Comparison of ENCODE assay signal across 10 cellular contexts in the genomic region with DNA sequence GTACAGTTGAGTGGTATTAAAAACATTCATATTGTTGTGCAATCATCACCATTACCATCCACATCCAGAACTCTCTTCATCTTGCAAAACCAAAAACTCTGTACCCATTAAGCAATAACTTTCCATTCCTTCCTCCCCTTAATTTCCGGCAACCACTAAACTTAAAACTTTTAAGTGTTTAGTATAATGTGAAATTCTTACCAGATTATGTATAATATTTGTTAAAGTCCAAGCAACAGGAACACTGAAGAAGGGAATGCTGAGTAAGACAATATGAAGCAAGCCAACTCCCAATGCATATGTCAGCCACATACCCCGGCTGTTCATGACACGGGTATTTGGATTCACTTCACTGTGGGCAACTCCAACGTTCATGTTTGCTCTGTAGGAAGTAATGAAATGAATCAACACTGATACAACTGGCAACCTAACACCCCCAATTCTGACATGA. TPM values are rescaled to one million over a fixed set of nuclear protein-coding genes. Genes with fewer than 3 reads are reported as not detected.
DNase-seq lines count a peak whose midpoint lies in the region; ATAC-seq, FAIRE-seq and TF ChIP-seq lines count a peak whose summit lies in the region.
"Had no signal": no experiment of that assay in that cellular context is flagged by ENCODE, and none has a peak within 500 bp of the region (broad histone marks: within the 10 kb centered on the region; RNA-seq: fewer than 3 reads in every experiment).

No MANE protein-coding gene starts in this region.

- DNase-seq in CD4-positive, alpha-beta T cell, result no peak
- DNase-seq in MG63 (peak; percentile 9), astrocyte (ENCODE audit: low read depth) (peak; percentile 14), mesothelial cell of epicardium (ENCODE audit: low spot score in 2 of 2, unreplicated experiment in 2 of 2) (no peak), SW 1271 (lab: John Stamatoyannopoulos, UW) (no peak), NCI-H2171 (lab: John Stamatoyannopoulos, UW) (no peak)
- no peak for DNase-seq in activated CD8-positive, alpha-beta memory T cell treated with anti-CD3 and anti-CD28 coated beads, Interleukin-2, amount 50 U/mL, for 48 hours
- DNase-seq: NCI-H510A; stimulated activated CD4-positive, alpha-beta T cell treated with anti-CD3 and anti-CD28 coated beads, Interleukin-4, amount 100 ng/mL, for 4 hours had no signal

- H2AFZ ChIP-seq in astrocyte (ENCODE audit: low read depth, low read length), result no peak overlapping the region

- peak overlapping the region; percentile 90 for H3K4me3 ChIP-seq in MG63
- peak overlapping the region; percentile 31 for H3K4me3 ChIP-seq in astrocyte (ENCODE audit: insufficient read depth, low read depth, low read length)

- peaks cover 80% of the 10 kb centered on the region for H3K79me2 ChIP-seq in astrocyte (ENCODE audit: insufficient read depth, low read length)

- H3K27ac Mint-ChIP-seq in CD4-positive, alpha-beta T cell, result peak overlapping the region; percentile 99
- peak overlapping the region; percentile 64 for H3K27ac Mint-ChIP-seq in astrocyte (ENCODE audit: unreplicated experiment)
- H3K27ac Mint-ChIP-seq in mesothelial cell of epicardium, result peak overlapping the region; percentile 19

- ATAC-seq in CD4-positive, alpha-beta T cell (ENCODE audit: poor library complexity), result no peak
- no peak for ATAC-seq in HG02678 (IDR thresholded peaks at IDR 0.05; ENCODE audit: unreplicated experiment)

- peaks cover 62% of the 10 kb centered on the region for H3K4me1 Mint-ChIP-seq in CD4-positive, alpha-beta T cell (ENCODE audit: low read depth)
- peaks cover 21% of the 10 kb centered on the region for H3K4me1 Mint-ChIP-seq in astrocyte (ENCODE audit: low read depth, unreplicated experiment)
- peaks cover 33% of the 10 kb centered on the region for H3K4me1 Mint-ChIP-seq in mesothelial cell of epicardium

- no peaks in the 10 kb centered on the region for H3K9me3 ChIP-seq in CD4-positive, alpha-beta T cell (ENCODE audit: control insufficient read depth, low read length)
- H3K9me3 ChIP-seq in MG63 (no peaks in the 10 kb centered on the region), astrocyte (ENCODE audit: insufficient read depth, low read depth, low read length) (no peaks in the 10 kb centered on the region)

- H3K4me1 ChIP-seq in astrocyte (ENCODE audit: insufficient read depth, low read length), result peaks cover 7% of the 10 kb centered on the region

- peak overlapping the region; percentile 99 for H3K4me3 Mint-ChIP-seq in CD4-positive, alpha-beta T cell
- H3K4me3 Mint-ChIP-seq in astrocyte (ENCODE audit: unreplicated experiment) (peak overlapping the region; percentile 95), mesothelial cell of epicardium (peak overlapping the region; percentile 91)

- POLR2A ChIA-PET in CD4-positive, alpha-beta T cell (lab: Charles Lee), result interaction anchor here (4.2 kb wide), 1 partner anchor 20 kb away, joined by 96 read pairs; a partner anchor contains a TSS

- H3K36me3 Mint-ChIP-seq in CD4-positive, alpha-beta T cell (ENCODE audit: low read depth), result peaks cover 79% of the 10 kb centered on the region
- H3K36me3 Mint-ChIP-seq in astrocyte (ENCODE audit: low read depth, unreplicated experiment), result peaks cover 14% of the 10 kb centered on the region
- H3K36me3 Mint-ChIP-seq in mesothelial cell of epicardium, result peaks cover 25% of the 10 kb centered on the region

- CTCF ChIA-PET in CD4-positive, alpha-beta T cell (lab: Charles Lee), result no interaction called here

- TF ChIP-seq CTCF in CD4-positive, alpha-beta T cell (IDR thresholded peaks at IDR 0.05), result no peak
- no peak for TF ChIP-seq CTCF in astrocyte (IDR thresholded peaks at IDR 0.05; ENCODE audit: insufficient read depth, low read depth, low read length)
- TF ChIP-seq CTCF in mesothelial cell of epicardium (IDR thresholded peaks at IDR 0.05; ENCODE audit: unreplicated experiment), result no peak

- H3K36me3 ChIP-seq in MG63, result peaks cover 81% of the 10 kb centered on the region
- H3K36me3 ChIP-seq in astrocyte (ENCODE audit: insufficient read depth, low read length), result peaks cover 16% of the 10 kb centered on the region

- peak overlapping the region; percentile 90 for H3K4me2 ChIP-seq in astrocyte (ENCODE audit: low read length)

- H3K9ac ChIP-seq in astrocyte (ENCODE audit: low read length), result peak overlapping the region; percentile 93

- intact Hi-C loops in CD4-positive, alpha-beta T cell (cut with DNase I, micrococcal nuclease), result loop anchor here (2.0 to 10.0 kb wide), 9 partner anchors 17 to 1233 kb away; a partner anchor contains a TSS

- H3K27me3 ChIP-seq in CD4-positive, alpha-beta T cell (ENCODE audit: control insufficient read depth, insufficient read depth, low read length), result no peaks in the 10 kb centered on the region
- H3K27me3 ChIP-seq in MG63 (no peaks in the 10 kb centered on the region), astrocyte (ENCODE audit: insufficient read depth, low read length) (no peaks in the 10 kb centered on the region)

- no peak overlapping the region for H3K27ac ChIP-seq in CD4-positive, alpha-beta T cell (ENCODE audit: low read depth, low read length)
- peak overlapping the region; percentile 95 for H3K27ac ChIP-seq in astrocyte (ENCODE audit: low read depth, low read length)

- H3K27me3 Mint-ChIP-seq in CD4-positive, alpha-beta T cell, result no peaks in the 10 kb centered on the region
- H3K27me3 Mint-ChIP-seq in astrocyte (ENCODE audit: low read depth, unreplicated experiment), result no peaks in the 10 kb centered on the region
- H3K27me3 Mint-ChIP-seq in mesothelial cell of epicardium (ENCODE audit: low read depth), result no peaks in the 10 kb centered on the region

- no peak for FAIRE-seq in astrocyte (lab: Jason Lieb, UNC)

- H4K20me1 ChIP-seq in astrocyte (ENCODE audit: insufficient read depth, low read length), result peaks cover 8% of the 10 kb centered on the region

- H3K9me3 Mint-ChIP-seq in CD4-positive, alpha-beta T cell, result no peaks in the 10 kb centered on the region
- no peaks in the 10 kb centered on the region for H3K9me3 Mint-ChIP-seq in astrocyte (ENCODE audit: unreplicated experiment)
- no peaks in the 10 kb centered on the region for H3K9me3 Mint-ChIP-seq in mesothelial cell of epicardium

RNA-seq across cellular contexts. Expression of a gene that starts 1.9 kb away (rescaled TPM):
- 100 to 1,000 TPM; 104 to 106 TPM for total RNA-seq in CD4-positive, alpha-beta T cell
- total RNA-seq in MG63 (2014; rRNA removed; shearing (Covaris generic); ENCODE audit: low replicate concordance), result 63.5 and 98.7 TPM in 2 replicates
- total RNA-seq in astrocyte (47.5 and 49.3 TPM in 2 replicates), mesothelial cell of epicardium (67.8 to 84.7 TPM (median 73.3 TPM) in 3 replicates)

RNA-seq across cellular contexts. Expression of a gene that starts 2.0 kb away (rescaled TPM):
- 1 to 10 TPM; 9.6 to 9.8 TPM for total RNA-seq in CD4-positive, alpha-beta T cell
- 23.9 and 35.5 TPM in 2 replicates for total RNA-seq in MG63 (2014; rRNA removed; shearing (Covaris generic); ENCODE audit: low replicate concordance)
- 17.9 and 27.5 TPM in 2 replicates for total RNA-seq in astrocyte
- 50.3 to 50.5 TPM (median 50.3 TPM) in 3 replicates for total RNA-seq in mesothelial cell of epicardium

RNA-seq across cellular contexts. Expression of a gene that starts 19.7 kb away (rescaled TPM):
- total RNA-seq in CD4-positive, alpha-beta T cell, result 1 to 10 TPM; 3.3 to 3.7 TPM
- 8.9 and 12.0 TPM in 2 replicates for total RNA-seq in MG63 (2014; rRNA removed; shearing (Covaris generic); ENCODE audit: low replicate concordance)
- total RNA-seq in astrocyte (3.0 and 4.1 TPM in 2 replicates), mesothelial cell of epicardium (10.7 to 11.3 TPM (median 10.9 TPM) in 3 replicates)

Comparison
In these comparisons a context has a peak if more than half of its experiments do, and no peak if none do; other contexts are left out.
1. DNase-seq: peak in MG63 (single experiment) and astrocyte (single experiment); none in CD4-positive, alpha-beta T cell (0 of 10), mesothelial cell of epicardium (0 of 2), SW 1271 (0 of 2), NCI-H2171 (single experiment) and activated CD8-positive, alpha-beta memory T cell treated with anti-CD3 and anti-CD28 coated beads, Interleukin-2, amount 50 U/mL, for 48 hours (single experiment).
2. H3K27ac Mint-ChIP-seq: peak in every context shown above with its lines; median percentile 99 in CD4-positive, alpha-beta T cell; 64 in astrocyte; 19 in mesothelial cell of epicardium.
3. Peak in every context shown above with its lines, with median percentiles within 50 percentile points of each other: H3K4me3 Mint-ChIP-seq.